In the genomic region with DNA sequence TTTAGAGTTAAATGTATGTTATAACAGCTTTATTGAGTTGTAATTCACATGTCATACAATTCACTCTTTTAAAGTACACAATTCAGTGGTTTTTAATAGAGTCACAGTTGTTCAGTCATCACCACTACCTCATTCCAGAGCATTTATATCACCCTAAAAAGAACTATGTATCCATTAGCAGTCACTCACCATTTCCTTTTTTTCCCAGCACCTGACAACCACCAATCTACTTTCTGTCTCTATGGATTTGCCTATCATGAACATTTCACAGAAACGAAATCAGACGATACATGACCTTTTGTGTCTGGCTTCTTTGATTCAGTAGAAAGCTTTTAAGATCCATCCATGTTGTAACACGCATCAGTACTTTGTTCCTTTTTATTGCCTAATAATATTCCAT, we compare ENCODE assay signal across 14 cellular contexts. TPM values are rescaled to one million over a fixed set of nuclear protein-coding genes. Genes with fewer than 3 reads are reported as not detected.
DNase-seq lines count a peak whose midpoint lies in the region; FAIRE-seq and TF ChIP-seq lines count a peak whose summit lies in the region.
"Had no signal": no experiment of that assay in that cellular context is flagged by ENCODE, and none has a peak within 500 bp of the region (broad histone marks: within the 10 kb centered on the region; RNA-seq: fewer than 3 reads in every experiment).

No MANE protein-coding gene starts in this region.

- intact Hi-C loops in mammary epithelial cell (cut with micrococcal nuclease), result no loop called here
- intact Hi-C loops in breast epithelium (cut with DNase I; ENCODE audit: low total_unique reads), result no loop called here

- H3K9ac ChIP-seq in mammary epithelial cell (ENCODE audit: insufficient read depth, low read length), result no peak overlapping the region
- no peak overlapping the region for H3K9ac ChIP-seq in keratinocyte (ENCODE audit: control insufficient read depth, extremely low read depth, insufficient read depth, low read length)
- H3K9ac ChIP-seq: BLaER1 had no signal

- 81% methylated on average over 3 of the region's 3 CpGs for WGBS in mammary epithelial cell (ENCODE audit: low coverage, missing lambda C conversion rate)

- H3K27me3 ChIP-seq in mammary epithelial cell (ENCODE audit: insufficient read depth, low read length) (no peaks in the 10 kb centered on the region), breast epithelium (no peaks in the 10 kb centered on the region), brain microvascular endothelial cell (replicated peaks) (no peaks in the 10 kb centered on the region), keratinocyte (ENCODE audit: control insufficient read depth, extremely low read depth, insufficient read depth, low read length) (no peaks in the 10 kb centered on the region)
- H3K27me3 ChIP-seq: BLaER1 had no signal

- no peaks in the 10 kb centered on the region for H3K27me3 Mint-ChIP-seq in activated naive CD4-positive, alpha-beta T cell treated with anti-CD3 and anti-CD28 coated beads, Interleukin-2, amount 10 ng/mL, durations not matched to agents 7 days and 5 days

- H2AFZ ChIP-seq in mammary epithelial cell (ENCODE audit: low read depth, low read length), result peak overlapping the region; percentile 20
- H2AFZ ChIP-seq in keratinocyte (ENCODE audit: control insufficient read depth, low read length), result peak overlapping the region; percentile 31

- no peaks in the 10 kb centered on the region for H3K9me3 ChIP-seq in mammary epithelial cell (replicated peaks; ENCODE audit: insufficient read depth, low read length)
- no peaks in the 10 kb centered on the region for H3K9me3 ChIP-seq in breast epithelium
- H3K9me3 ChIP-seq in keratinocyte (ENCODE audit: control insufficient read depth, low read depth, low read length), result no peaks in the 10 kb centered on the region

- H4K20me1 ChIP-seq in mammary epithelial cell (ENCODE audit: insufficient read depth, low read length) (no peaks in the 10 kb centered on the region), keratinocyte (ENCODE audit: control insufficient read depth, extremely low read depth, insufficient read depth, low read length) (no peaks in the 10 kb centered on the region)
- H4K20me1 ChIP-seq: BLaER1 had no signal

- in situ Hi-C loops in mammary epithelial cell (cut with MboI; ENCODE audit: low sequenced_read_pairs in 2 of 2), result no loop called here
- in situ Hi-C loops in brain microvascular endothelial cell (cut with HindIII; ENCODE audit: low pct_ligation_motif_present, low sequenced_read_pairs), result no loop called here

- no TSS peak for BruUV-seq in mammary epithelial cell (replicated peaks; lab: Mats Ljungman, UMichigan)

- no peaks in the 10 kb centered on the region for H3K79me2 ChIP-seq in mammary epithelial cell (ENCODE audit: insufficient read depth, low read length)
- no peaks in the 10 kb centered on the region for H3K79me2 ChIP-seq in keratinocyte (ENCODE audit: control insufficient read depth, insufficient read depth, low read length)

- H3K4me1 Mint-ChIP-seq in activated naive CD4-positive, alpha-beta T cell treated with anti-CD3 and anti-CD28 coated beads, Interleukin-2, amount 10 ng/mL, durations not matched to agents 7 days and 5 days, result no peaks in the 10 kb centered on the region
- H3K4me1 Mint-ChIP-seq: CD8-positive, alpha-beta memory T cell had no signal

- no peak overlapping the region for H3K27ac ChIP-seq in mammary epithelial cell (ENCODE audit: insufficient read depth, low read depth, low read length)
- no peak overlapping the region for H3K27ac ChIP-seq in breast epithelium
- H3K27ac ChIP-seq in brain microvascular endothelial cell, result no peak overlapping the region
- peak overlapping the region; percentile 1 for H3K27ac ChIP-seq in keratinocyte (ENCODE audit: control insufficient read depth, insufficient read depth, low read length)
- H3K27ac ChIP-seq: BLaER1, SK-N-MC had no signal

- H3K36me3 ChIP-seq in mammary epithelial cell (ENCODE audit: insufficient read depth, low read length), result no peaks in the 10 kb centered on the region
- H3K36me3 ChIP-seq in breast epithelium, result no peaks in the 10 kb centered on the region
- H3K36me3 ChIP-seq in brain microvascular endothelial cell (replicated peaks), result no peaks in the 10 kb centered on the region
- H3K36me3 ChIP-seq in keratinocyte (ENCODE audit: control insufficient read depth in 2 of 2, extremely low read depth in 1 of 2, insufficient read depth in 2 of 2, low read length in 2 of 2), result no peaks in the 10 kb centered on the region
- H3K36me3 ChIP-seq: BLaER1 had no signal

- dilution Hi-C loops in mammary epithelial cell (cut with HindIII; ENCODE audit: low sequenced_read_pairs), result no loop called here
- dilution Hi-C loops in keratinocyte (cut with MboI; ENCODE audit: extremely low pct_ligation_motif_present, low sequenced_read_pairs), result no loop called here

- H3K9me1 ChIP-seq in keratinocyte (ENCODE audit: control insufficient read depth, extremely low read depth, insufficient read depth, low read length), result no peaks in the 10 kb centered on the region

- H3K4me3 ChIP-seq in mammary epithelial cell (replicated peaks in 1 of 3; ENCODE audit: insufficient read depth in 1 of 3, low read depth in 2 of 3, low read length in 3 of 3), result no peak overlapping the region
- H3K4me3 ChIP-seq in breast epithelium, result no peak overlapping the region
- H3K4me3 ChIP-seq in brain microvascular endothelial cell (ENCODE audit: low read depth, low read length), result no peak overlapping the region
- H3K4me3 ChIP-seq in keratinocyte (ENCODE audit: control insufficient read depth in 2 of 3, extremely low read depth in 1 of 3, insufficient read depth in 2 of 3, low read depth in 1 of 3, low read length in 3 of 3), result no peak overlapping the region
- H3K4me3 ChIP-seq: BLaER1, SK-N-MC had no signal

- no peak for TF ChIP-seq POLR2A in breast epithelium (IDR thresholded peaks at IDR 0.05)

- no peak overlapping the region for H3K27ac Mint-ChIP-seq in activated naive CD4-positive, alpha-beta T cell treated with anti-CD3 and anti-CD28 coated beads, Interleukin-2, amount 10 ng/mL, durations not matched to agents 7 days and 5 days
- H3K27ac Mint-ChIP-seq: CD8-positive, alpha-beta memory T cell had no signal

- H3K4me2 ChIP-seq in mammary epithelial cell (ENCODE audit: insufficient read depth, low read depth, low read length) (no peak overlapping the region), keratinocyte (ENCODE audit: control insufficient read depth, extremely low read depth, insufficient read depth, low read depth, low read length) (no peak overlapping the region)
- H3K4me2 ChIP-seq: BLaER1 had no signal

- DNase-seq in mammary epithelial cell (peak; percentile 47), breast epithelium (ENCODE audit: low spot score in 2 of 2) (no peak), brain microvascular endothelial cell (peak; percentile 2), keratinocyte (ENCODE audit: low read depth, low spot score) (peak; percentile 25), cortex of kidney (lab: John Stamatoyannopoulos, UW) (no peak), NCI-H748 (lab: John Stamatoyannopoulos, UW; ENCODE audit: unreplicated experiment) (no peak)
- DNase-seq in effector CD4-positive, alpha-beta T cell, result no peak
- DNase-seq in activated naive CD4-positive, alpha-beta T cell treated with anti-CD3 and anti-CD28 coated beads, Interleukin-2, amount 10 ng/mL, durations not matched to agents 7 days and 5 days, result no peak
- DNase-seq: 8988T; CD8-positive, alpha-beta memory T cell; NCI-H1436 treated with DMSO at 0.1 percent for 48 hours; NCI-H69 had no signal

- H3K4me1 ChIP-seq in mammary epithelial cell (ENCODE audit: insufficient read depth, low read length), result no peaks in the 10 kb centered on the region
- no peaks in the 10 kb centered on the region for H3K4me1 ChIP-seq in breast epithelium
- peaks cover 7% of the 10 kb centered on the region for H3K4me1 ChIP-seq in keratinocyte (ENCODE audit: control insufficient read depth, extremely low read depth, insufficient read depth, low read length)
- H3K4me1 ChIP-seq: BLaER1 had no signal

- peak; percentile 60 for FAIRE-seq in keratinocyte (lab: Jason Lieb, UNC)

- H3K4me3 Mint-ChIP-seq in activated naive CD4-positive, alpha-beta T cell treated with anti-CD3 and anti-CD28 coated beads, Interleukin-2, amount 10 ng/mL, durations not matched to agents 7 days and 5 days, result no peak overlapping the region
- H3K4me3 Mint-ChIP-seq: CD8-positive, alpha-beta memory T cell had no signal

- TF ChIP-seq CTCF in mammary epithelial cell (conservative IDR thresholded peaks at IDR 0.05 in 1 of 2, IDR thresholded peaks at IDR 0.05 in 1 of 2; ENCODE audit: extremely low read depth in 1 of 2, insufficient read depth in 1 of 2, low read depth in 1 of 2, low read length in 2 of 2), result no peak
- TF ChIP-seq CTCF in breast epithelium (IDR thresholded peaks at IDR 0.05), result no peak
- TF ChIP-seq CTCF in brain microvascular endothelial cell (IDR thresholded peaks at IDR 0.05; ENCODE audit: low read depth, low read length, missing control alignments), result no peak
- no peak for TF ChIP-seq CTCF in keratinocyte (optimal IDR thresholded peaks at IDR 0.05 in 1 of 3, IDR thresholded peaks at IDR 0.05 in 1 of 3, conservative IDR thresholded peaks at IDR 0.05 in 1 of 3; ENCODE audit: extremely low read depth in 1 of 3, insufficient read depth in 2 of 3, low read length in 3 of 3)

- CTCF ChIA-PET in mammary epithelial cell (lab: Charles Lee; ENCODE audit: low non-redundant PET), result no interaction called here
- CTCF ChIA-PET in activated naive CD4-positive, alpha-beta T cell treated with anti-CD3 and anti-CD28 coated beads, Interleukin-2, amount 10 ng/mL, durations not matched to agents 7 days and 5 days (lab: Charles Lee), result interaction anchor here (1.0 kb wide), 1 partner anchor 57 kb away, joined by 4 read pairs; no protein-coding TSS in a partner anchor

- no peaks in the 10 kb centered on the region for H3K36me3 Mint-ChIP-seq in activated naive CD4-positive, alpha-beta T cell treated with anti-CD3 and anti-CD28 coated beads, Interleukin-2, amount 10 ng/mL, durations not matched to agents 7 days and 5 days
- H3K36me3 Mint-ChIP-seq: CD8-positive, alpha-beta memory T cell had no signal

- no peaks in the 10 kb centered on the region for H3K9me3 Mint-ChIP-seq in activated naive CD4-positive, alpha-beta T cell treated with anti-CD3 and anti-CD28 coated beads, Interleukin-2, amount 10 ng/mL, durations not matched to agents 7 days and 5 days

RNA-seq across cellular contexts. Expression of a gene that starts 52.9 kb away (rescaled TPM):
- total RNA-seq in mammary epithelial cell, result 10 to 100 TPM; 18.6 to 55.8 TPM
- 5.2 TPM for polyA plus RNA-seq in mammary epithelial cell
- 53.1 TPM for polyA minus RNA-seq in mammary epithelial cell
- total RNA-seq in breast epithelium, result 1 to 10 TPM; 4.9 to 7.5 (median 6.6) TPM
- polyA plus RNA-seq in keratinocyte, result 3.4 to 4.1 TPM (median 3.5 TPM) in 3 replicates
- 1.3 TPM for polyA plus RNA-seq in keratinocyte (2011; ENCODE audit: low read depth)
- polyA plus RNA-seq in keratinocyte (2011; cell fraction: cytosol; rRNA removed), result 0.94 and 1.2 TPM in 2 replicates
- polyA plus RNA-seq in keratinocyte (2011; cell fraction: nucleus; rRNA removed), result 13.6 and 14.3 TPM in 2 replicates
- 2.0 and 3.7 TPM in 2 replicates for polyA plus RNA-seq in keratinocyte (2012; ENCODE audit: low replicate concordance)
- 18.7 to 41.6 TPM (median 23.4 TPM) in 3 replicates for polyA minus RNA-seq in keratinocyte
- polyA minus RNA-seq in keratinocyte (2011; cell fraction: cytosol; rRNA and poly(A)+ RNA removed), result 10.4 TPM
- 43.4 and 58.3 TPM in 2 replicates for polyA minus RNA-seq in keratinocyte (2011; cell fraction: nucleus; rRNA and poly(A)+ RNA removed)
- total RNA-seq: CD8-positive, alpha-beta memory T cell had no signal
- polyA plus RNA-seq: CD8-positive, alpha-beta memory T cell had no signal

Comparison
In these comparisons a context has a peak if more than half of its experiments do, and no peak if none do; other contexts are left out.
1. DNase-seq: peak in mammary epithelial cell (single experiment), brain microvascular endothelial cell (single experiment) and keratinocyte (single experiment); none in breast epithelium (0 of 2), cortex of kidney (single experiment), effector CD4-positive, alpha-beta T cell (single experiment), NCI-H748 (single experiment) and activated naive CD4-positive, alpha-beta T cell treated with anti-CD3 and anti-CD28 coated beads, Interleukin-2, amount 10 ng/mL, durations not matched to agents 7 days and 5 days (single experiment).